4 cellular contexts compared by ENCODE assay signal in the genomic region with DNA sequence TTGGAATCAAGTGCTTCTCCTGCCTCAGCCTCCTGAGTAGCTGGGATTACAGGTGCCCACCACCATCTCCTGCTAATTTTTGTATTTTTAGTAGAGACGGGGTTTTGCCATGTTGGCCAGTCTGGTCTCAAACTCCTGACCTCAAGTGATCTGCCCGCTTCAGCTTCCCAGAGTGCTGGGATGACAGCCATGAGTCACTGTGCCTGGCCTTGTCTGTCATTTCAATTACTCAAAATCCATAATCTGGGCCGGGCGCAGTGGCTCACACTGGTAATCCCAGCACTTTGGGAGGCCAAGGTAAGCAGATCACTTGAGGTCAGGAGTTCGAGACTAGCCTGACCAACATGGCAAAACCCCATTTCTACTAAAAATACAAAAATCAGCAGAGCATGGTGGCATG. TPM values are rescaled to one million over a fixed set of nuclear protein-coding genes. Genes with fewer than 3 reads are reported as not detected.
"Had no signal": no experiment of that assay in that cellular context is flagged by ENCODE, and none has a peak within 500 bp of the region (broad histone marks: within the 10 kb centered on the region; RNA-seq: fewer than 3 reads in every experiment).

No MANE protein-coding gene starts in this region.

RNA-seq across cellular contexts. Expression of gene MUC4, which starts 6.1 kb away (rescaled TPM):
- total RNA-seq: chondrocyte, myocyte, osteocyte, posterior vena cava had no signal
